8 cellular contexts compared by ENCODE assay signal in genomic region chr1:210332719-210333398, GRCh38. TPM values are rescaled to one million over a fixed set of nuclear protein-coding genes. Genes with fewer than 3 reads are reported as not detected.
DNase-seq lines count a peak whose midpoint lies in the region; ATAC-seq lines count a peak whose summit lies in the region.

No MANE protein-coding gene starts in this region.

- H3K4me1 ChIP-seq in CD4-positive, CD25-positive, alpha-beta regulatory T cell (ENCODE audit: control insufficient read depth, insufficient read depth, low read length, poor library complexity, severe bottlenecking), result peaks cover 26% of the 10 kb centered on the region

- H3K4me3 Mint-ChIP-seq in CD4-positive, CD25-positive, alpha-beta regulatory T cell, result peak overlapping the region in 3 of 4 donors; percentile 35 to 97 (median 59)

- no peaks in the 10 kb centered on the region for H3K36me3 Mint-ChIP-seq in CD4-positive, CD25-positive, alpha-beta regulatory T cell

- H3K4me3 ChIP-seq in CD4-positive, CD25-positive, alpha-beta regulatory T cell (ENCODE audit: low read depth, low read length), result peak overlapping the region; percentile 43

- H3K9me3 ChIP-seq in CD4-positive, CD25-positive, alpha-beta regulatory T cell (ENCODE audit: control insufficient read depth in 2 of 2, low read length in 2 of 2), result no peaks in the 10 kb centered on the region

- H3K27me3 Mint-ChIP-seq in CD4-positive, CD25-positive, alpha-beta regulatory T cell, result peaks cover 7% of the 10 kb centered on the region

- peaks cover 14 to 33% (median 21%) of the 10 kb centered on the region in 4 donors for H3K4me1 Mint-ChIP-seq in CD4-positive, CD25-positive, alpha-beta regulatory T cell

- peak; percentile 10 to 61 (median 48) for DNase-seq in CD4-positive, CD25-positive, alpha-beta regulatory T cell
- peak; percentile 22 for DNase-seq in activated CD8-positive, alpha-beta memory T cell treated with anti-CD3 and anti-CD28 coated beads, Interleukin-2, amount 50 U/mL, for 4 hours
- peak; percentile 34 to 61 for DNase-seq in stimulated activated CD8-positive, alpha-beta memory T cell treated with anti-CD3 and anti-CD28 coated beads, Interleukin-15, amount 100 ng/mL, for 48 hours (ENCODE audit: low read depth in 2 of 2)
- no peak for DNase-seq in mucosa of gallbladder (ENCODE audit: low spot score)
- no peak for DNase-seq in COR-L47 (lab: John Stamatoyannopoulos, UW)
- DNase-seq in SK-N-DZ (ENCODE audit: low spot score), result no peak

- no peaks in the 10 kb centered on the region for H3K36me3 ChIP-seq in CD4-positive, CD25-positive, alpha-beta regulatory T cell (ENCODE audit: control insufficient read depth, insufficient read depth, low read length)

- ATAC-seq in CD4-positive, CD25-positive, alpha-beta regulatory T cell (ENCODE audit: low read depth in 2 of 2), result peak; percentile 42 to 57
- ATAC-seq in GM19438 (IDR thresholded peaks at IDR 0.05; ENCODE audit: low read depth, unreplicated experiment) (peak; percentile 72), HG03432 (IDR thresholded peaks at IDR 0.05; ENCODE audit: unreplicated experiment) (peak; percentile 78)

- H3K27me3 ChIP-seq in CD4-positive, CD25-positive, alpha-beta regulatory T cell (ENCODE audit: control insufficient read depth, insufficient read depth, low read length), result no peaks in the 10 kb centered on the region

- H3K9me3 Mint-ChIP-seq in CD4-positive, CD25-positive, alpha-beta regulatory T cell, result peaks cover 0 to 3% (median 0%) of the 10 kb centered on the region in 7 donors

- peak overlapping the region; percentile 23 to 83 (median 77) for H3K27ac Mint-ChIP-seq in CD4-positive, CD25-positive, alpha-beta regulatory T cell

- peak overlapping the region; percentile 50 for H3K27ac ChIP-seq in CD4-positive, CD25-positive, alpha-beta regulatory T cell (ENCODE audit: insufficient read depth, low read length, poor library complexity, severe bottlenecking)

RNA-seq across cellular contexts. Expression of gene HHAT, which starts 4.2 kb away (rescaled TPM):
- 6.0 TPM for total RNA-seq in CD4-positive, CD25-positive, alpha-beta regulatory T cell
- 1 to 10 TPM; 1.4 to 4.2 (median 2.0) TPM for polyA plus RNA-seq in CD4-positive, CD25-positive, alpha-beta regulatory T cell
- total RNA-seq in mucosa of gallbladder, result 14.4 TPM
- polyA plus RNA-seq in SK-N-DZ (2014; cell fraction: cytosol; rRNA removed), result 13.6 and 15.3 TPM in 2 replicates
- 8.9 and 14.1 TPM in 2 replicates for polyA plus RNA-seq in SK-N-DZ (2014; cell fraction: nucleus; rRNA removed)

Comparison
In these comparisons a context has a peak if more than half of its experiments do, and no peak if none do; other contexts are left out.
1. DNase-seq: peak in CD4-positive, CD25-positive, alpha-beta regulatory T cell (3 of 3), activated CD8-positive, alpha-beta memory T cell treated with anti-CD3 and anti-CD28 coated beads, Interleukin-2, amount 50 U/mL, for 4 hours (single experiment) and stimulated activated CD8-positive, alpha-beta memory T cell treated with anti-CD3 and anti-CD28 coated beads, Interleukin-15, amount 100 ng/mL, for 48 hours (2 of 2); none in mucosa of gallbladder (single experiment), COR-L47 (single experiment) and SK-N-DZ (single experiment).
2. Peak in every context shown above with its lines, with median percentiles within 50 percentile points of each other: ATAC-seq.